12 cellular contexts compared by ENCODE assay signal in the genomic region with DNA sequence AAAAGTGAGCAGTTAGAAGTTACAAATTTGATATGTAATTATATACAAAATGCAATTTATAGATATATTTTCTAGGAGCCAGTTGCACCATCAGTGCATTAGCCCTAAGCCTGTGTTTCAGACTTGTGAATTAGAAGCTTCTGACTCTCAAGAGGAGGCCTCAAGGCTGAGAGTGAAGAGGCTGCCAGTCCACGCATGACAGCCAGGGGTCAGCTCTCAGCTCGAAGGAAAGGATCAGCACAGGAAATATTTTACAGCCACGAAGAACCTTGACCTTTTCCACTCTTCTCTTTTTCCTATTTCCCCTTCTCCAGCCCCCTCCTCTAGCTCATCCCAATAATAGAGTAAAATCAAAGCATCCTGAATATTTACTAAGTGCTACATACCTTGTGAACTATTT.
DNase-seq lines count a peak whose midpoint lies in the region; ATAC-seq and TF ChIP-seq lines count a peak whose summit lies in the region.
"Had no signal": no experiment of that assay in that cellular context is flagged by ENCODE, and none has a peak within 500 bp of the region (broad histone marks: within the 10 kb centered on the region; RNA-seq: fewer than 3 reads in every experiment).

No MANE protein-coding gene starts in this region.

- CTCF ChIA-PET in Calu3 (lab: Charles Lee): no interaction called here

- no peak for ATAC-seq in stimulated activated naive B cell treated with anti-CD40 and anti-IgM and Interleukin-4, amounts not matched to agents 10 μg/mL and 1 μg/mL and 100 μg/mL, for 72 hours (replicated peaks)

- no peaks in the 10 kb centered on the region for H3F3A ChIP-seq in MM.1S (ENCODE audit: insufficient read depth, low read length)
- no peaks in the 10 kb centered on the region for H3F3A ChIP-seq in neural cell (ENCODE audit: insufficient read depth, low read length, poor library complexity, severe bottlenecking)

- H3K27ac Mint-ChIP-seq in Calu3 (ENCODE audit: unreplicated experiment): no peak overlapping the region
- no peak overlapping the region for H3K27ac Mint-ChIP-seq in stimulated activated naive B cell treated with anti-CD40 and anti-IgM and Interleukin-4, amounts not matched to agents 10 μg/mL and 1 μg/mL and 100 μg/mL, for 72 hours
- H3K27ac Mint-ChIP-seq: immature natural killer cell had no signal

- TF ChIP-seq CTCF in Calu3 (IDR thresholded peaks at IDR 0.05; ENCODE audit: unreplicated experiment) (peak; percentile 32), MM.1S (IDR thresholded peaks at IDR 0.05; ENCODE audit: low read length) (peak; percentile 47), neural cell (IDR thresholded peaks at IDR 0.05; ENCODE audit: poor library complexity, severe bottlenecking) (peak; percentile 44), transverse colon (IDR thresholded peaks at IDR 0.05) (no peak)

- H3K4me1 ChIP-seq in MM.1S (ENCODE audit: low read length) (no peaks in the 10 kb centered on the region), transverse colon (no peaks in the 10 kb centered on the region)

- peak; percentile 19 for DNase-seq in Calu3
- peak; percentile 14 for DNase-seq in MM.1S
- peak; percentile 1 for DNase-seq in dermis blood vessel endothelial cell
- no peak for DNase-seq in activated CD4-positive, alpha-beta T cell treated with anti-CD3 and anti-CD28 coated beads, Interleukin-2, amount 50 U/mL, for 1 hour
- no peak for DNase-seq in activated CD4-positive, alpha-beta T cell treated with anti-CD3 and anti-CD28 coated beads, Interleukin-2, amount 50 U/mL, for 48 hours
- no peak for DNase-seq in stimulated activated naive B cell treated with anti-CD40 and anti-IgM and Interleukin-4, amounts not matched to agents 10 μg/mL and 1 μg/mL and 100 μg/mL, for 72 hours
- no peak for DNase-seq in transverse colon
- DNase-seq: activated CD4-positive, alpha-beta T cell treated with anti-CD3 and anti-CD28 coated beads for 4 hours; caudate nucleus; immature natural killer cell; NCI-H446 treated with DMSO at 0.1 percent for 48 hours had no signal

- H3K36me3 ChIP-seq in MM.1S (replicated peaks; ENCODE audit: insufficient read depth, low read length) (no peaks in the 10 kb centered on the region), neural cell (ENCODE audit: insufficient read depth, low read length) (no peaks in the 10 kb centered on the region), transverse colon (no peaks in the 10 kb centered on the region)

- H3K4me3 Mint-ChIP-seq in Calu3 (ENCODE audit: low read depth, unreplicated experiment): no peak overlapping the region
- no peak overlapping the region for H3K4me3 Mint-ChIP-seq in stimulated activated naive B cell treated with anti-CD40 and anti-IgM and Interleukin-4, amounts not matched to agents 10 μg/mL and 1 μg/mL and 100 μg/mL, for 72 hours
- H3K4me3 Mint-ChIP-seq: immature natural killer cell had no signal

- H3K9me2 ChIP-seq in MM.1S (replicated peaks; ENCODE audit: insufficient read depth, low read length): no peaks in the 10 kb centered on the region
- no peaks in the 10 kb centered on the region for H3K9me2 ChIP-seq in neural cell (ENCODE audit: insufficient read depth, low read length)

- TF ChIP-seq EP300 in neural cell (conservative IDR thresholded peaks at IDR 0.05; ENCODE audit: poor library complexity, severe bottlenecking) (no peak), transverse colon (IDR thresholded peaks at IDR 0.05; ENCODE audit: low read depth) (no peak)

- intact Hi-C loops in Calu3 (cut with micrococcal nuclease; ENCODE audit: unreplicated experiment) (loop anchor here (10.0 kb wide), 1 partner anchor 343 kb away; no protein-coding TSS in a partner anchor), transverse colon (cut with DNase I; ENCODE audit: low total_unique reads) (no loop called here)

- BruUV-seq in Calu3 (replicated peaks; lab: Mats Ljungman, UMichigan): no TSS peak

- H4K20me1 ChIP-seq in MM.1S (ENCODE audit: insufficient read depth, low read length) (no peaks in the 10 kb centered on the region), neural cell (ENCODE audit: insufficient read depth) (no peaks in the 10 kb centered on the region)

- no peaks in the 10 kb centered on the region for H3K9me3 Mint-ChIP-seq in Calu3 (ENCODE audit: low read depth, unreplicated experiment)
- H3K9me3 Mint-ChIP-seq in stimulated activated naive B cell treated with anti-CD40 and anti-IgM and Interleukin-4, amounts not matched to agents 10 μg/mL and 1 μg/mL and 100 μg/mL, for 72 hours: no peaks in the 10 kb centered on the region

- H3K4me1 Mint-ChIP-seq in Calu3 (ENCODE audit: low read depth, unreplicated experiment): no peaks in the 10 kb centered on the region
- H3K4me1 Mint-ChIP-seq in stimulated activated naive B cell treated with anti-CD40 and anti-IgM and Interleukin-4, amounts not matched to agents 10 μg/mL and 1 μg/mL and 100 μg/mL, for 72 hours: no peaks in the 10 kb centered on the region
- H3K4me1 Mint-ChIP-seq: immature natural killer cell had no signal

- H3K79me2 ChIP-seq in MM.1S (ENCODE audit: low read length) (no peaks in the 10 kb centered on the region), neural cell (replicated peaks; ENCODE audit: insufficient read depth, low read length) (no peaks in the 10 kb centered on the region)

- H3K27me3 ChIP-seq in MM.1S (replicated peaks; ENCODE audit: insufficient read depth, low read length) (no peaks in the 10 kb centered on the region), neural cell (ENCODE audit: insufficient read depth, low read depth, low read length) (no peaks in the 10 kb centered on the region), transverse colon (no peaks in the 10 kb centered on the region)

- WGBS in transverse colon (ENCODE audit: low coverage in 1 of 2), 2 donors: 32 to 33% methylated on average over 1 to 3 of the region's 3 CpGs

- H3K4me3 ChIP-seq in MM.1S (ENCODE audit: low read length): no peak overlapping the region
- no peak overlapping the region for H3K4me3 ChIP-seq in neural cell (ENCODE audit: low read length)
- no peak overlapping the region for H3K4me3 ChIP-seq in transverse colon

- H3K27ac ChIP-seq in MM.1S (ENCODE audit: low read length) (no peak overlapping the region), neural cell (ENCODE audit: low read length) (no peak overlapping the region), transverse colon (no peak overlapping the region)

- H3K27me3 Mint-ChIP-seq in Calu3 (ENCODE audit: unreplicated experiment): no peaks in the 10 kb centered on the region
- no peaks in the 10 kb centered on the region for H3K27me3 Mint-ChIP-seq in stimulated activated naive B cell treated with anti-CD40 and anti-IgM and Interleukin-4, amounts not matched to agents 10 μg/mL and 1 μg/mL and 100 μg/mL, for 72 hours

- in situ Hi-C loops in transverse colon (cut with MboI; ENCODE audit: low pct_ligation_motif_present in 1 of 4, low pct_unique_long_range_greater_than_20kb in 1 of 4, low sequenced_read_pairs in 3 of 4): no loop called here

- H3K9ac ChIP-seq in MM.1S (ENCODE audit: low read length) (no peak overlapping the region), neural cell (ENCODE audit: low read length) (no peak overlapping the region)

- H3K9me3 ChIP-seq in MM.1S (replicated peaks; ENCODE audit: insufficient read depth, low read length) (no peaks in the 10 kb centered on the region), neural cell (ENCODE audit: low read length) (no peaks in the 10 kb centered on the region), transverse colon (no peaks in the 10 kb centered on the region)

- no peaks in the 10 kb centered on the region for H3K36me3 Mint-ChIP-seq in Calu3 (ENCODE audit: insufficient read depth, unreplicated experiment)
- H3K36me3 Mint-ChIP-seq in stimulated activated naive B cell treated with anti-CD40 and anti-IgM and Interleukin-4, amounts not matched to agents 10 μg/mL and 1 μg/mL and 100 μg/mL, for 72 hours: no peaks in the 10 kb centered on the region
- H3K36me3 Mint-ChIP-seq: immature natural killer cell had no signal

- no peak overlapping the region for H2AFZ ChIP-seq in MM.1S (ENCODE audit: low read length)
- H2AFZ ChIP-seq in neural cell (ENCODE audit: low read depth, low read length): no peak overlapping the region

- no peak for TF ChIP-seq RAD21 in neural cell (conservative IDR thresholded peaks at IDR 0.05)

- TF ChIP-seq POLR2A in transverse colon (IDR thresholded peaks at IDR 0.05): no peak

- H3K4me2 ChIP-seq in MM.1S (ENCODE audit: low read depth, low read length) (no peak overlapping the region), neural cell (ENCODE audit: low read length) (no peak overlapping the region)

TF ChIP-seq in neural cell, 6 proteins besides CTCF, POLR2A, EP300 and RAD21:
- TF ChIP-seq EZH2 (IDR thresholded peaks at IDR 0.05; ENCODE audit: borderline replicate concordance, insufficient read depth, low read length, poor library complexity, severe bottlenecking) (no peak), SMC3 (conservative IDR thresholded peaks at IDR 0.05; ENCODE audit: poor library complexity) (peak; percentile 35), MXI1 (conservative IDR thresholded peaks at IDR 0.05; ENCODE audit: poor library complexity, severe bottlenecking) (no peak)

Comparison
In these comparisons a context has a peak if more than half of its experiments do, and no peak if none do; other contexts are left out.
1. DNase-seq: peak in Calu3 (single experiment), MM.1S (single experiment) and dermis blood vessel endothelial cell (single experiment); none in activated CD4-positive, alpha-beta T cell treated with anti-CD3 and anti-CD28 coated beads, Interleukin-2, amount 50 U/mL, for 1 hour (single experiment), activated CD4-positive, alpha-beta T cell treated with anti-CD3 and anti-CD28 coated beads, Interleukin-2, amount 50 U/mL, for 48 hours (0 of 2), stimulated activated naive B cell treated with anti-CD40 and anti-IgM and Interleukin-4, amounts not matched to agents 10 μg/mL and 1 μg/mL and 100 μg/mL, for 72 hours (single experiment) and transverse colon (single experiment).
2. CTCF ChIP-seq: peak in Calu3 (single experiment), MM.1S (single experiment) and neural cell (single experiment); none in transverse colon (0 of 5).